Comparison of ENCODE assay signal across 23 cellular contexts in the genomic region with DNA sequence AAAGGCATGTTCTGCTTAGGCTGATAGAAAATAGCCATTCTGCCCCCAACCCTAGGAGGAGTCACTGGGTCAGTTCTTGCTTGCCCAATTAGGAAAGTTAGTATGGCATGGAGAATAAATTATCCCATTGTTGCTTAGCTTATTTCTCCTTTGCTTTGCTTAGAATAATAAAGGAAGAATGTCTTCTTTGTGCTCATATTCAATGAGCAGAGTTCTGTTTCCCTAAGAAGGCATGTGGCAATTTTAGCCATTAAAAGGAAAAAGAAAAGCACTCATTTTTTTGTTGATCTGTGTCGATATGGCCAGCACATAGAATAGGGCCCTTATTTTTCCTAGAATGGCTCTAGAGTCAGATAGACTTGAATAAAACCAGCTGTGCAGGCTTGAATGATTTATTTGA.
"Had no signal": no experiment of that assay in that cellular context is flagged by ENCODE, and none has a peak within 500 bp of the region (broad histone marks: within the 10 kb centered on the region; RNA-seq: fewer than 3 reads in every experiment).

No MANE protein-coding gene starts in this region.

- H3K4me1 ChIP-seq: heart right ventricle, tibial nerve, upper lobe of right lung, vagina had no signal

- H3K36me3 Mint-ChIP-seq: naive B cell; stimulated activated effector memory CD8-positive, alpha-beta T cell treated with anti-CD3 and anti-CD28 coated beads, Interleukin-12 subunit alpha, Interleukin-12 subunit beta, amount 100 ng/mL, for 72 hours had no signal

- DNase-seq: effector memory CD8-positive, alpha-beta T cell; erythroblast; foreskin keratinocyte; heart right ventricle; left colon; left ventricle myocardium superior; mesendoderm; naive B cell; occipital lobe; posterior cingulate gyrus; right cardiac atrium; stimulated activated CD4-positive, alpha-beta T cell treated with anti-CD3 and anti-CD28 coated beads, Interleukin-4, amount 100 ng/mL, for 1 hour; stimulated activated CD8-positive, alpha-beta memory T cell treated with anti-CD3 and anti-CD28 coated beads, Interleukin-4, amount 100 ng/mL, for 48 hours; stimulated activated naive CD8-positive, alpha-beta T cell treated with anti-CD3 and anti-CD28 coated beads, Interleukin-15, Interleukin-2, amounts not matched to agents 100 U/mL and 50 U/mL, for 24 hours; upper lobe of right lung had no signal

- H3K9me3 ChIP-seq: heart right ventricle, tibial nerve, upper lobe of right lung, vagina had no signal

- H3K27me3 ChIP-seq: foreskin keratinocyte, heart right ventricle, upper lobe of right lung, vagina had no signal

- H3K4me3 Mint-ChIP-seq: dendritic cell treated with granulocyte-macrophage colony-stimulating factor and Interleukin-4, amounts not matched to agents 40 ng/mL and 50 ng/mL, for 4 days; effector memory CD8-positive, alpha-beta T cell; naive B cell; nephron; stimulated activated effector memory CD8-positive, alpha-beta T cell treated with anti-CD3 and anti-CD28 coated beads, Interleukin-12 subunit alpha, Interleukin-12 subunit beta, amount 100 ng/mL, for 72 hours had no signal

- H3K27ac Mint-ChIP-seq: dendritic cell treated with granulocyte-macrophage colony-stimulating factor and Interleukin-4, amounts not matched to agents 40 ng/mL and 50 ng/mL, for 4 days; effector memory CD8-positive, alpha-beta T cell; naive B cell; stimulated activated effector memory CD8-positive, alpha-beta T cell treated with anti-CD3 and anti-CD28 coated beads, Interleukin-12 subunit alpha, Interleukin-12 subunit beta, amount 100 ng/mL, for 72 hours had no signal

- H3K4me1 Mint-ChIP-seq: naive B cell; stimulated activated effector memory CD8-positive, alpha-beta T cell treated with anti-CD3 and anti-CD28 coated beads, Interleukin-12 subunit alpha, Interleukin-12 subunit beta, amount 100 ng/mL, for 72 hours had no signal

- FAIRE-seq: colon, keratinocyte had no signal

- H3K9me3 Mint-ChIP-seq: dendritic cell treated with granulocyte-macrophage colony-stimulating factor and Interleukin-4, amounts not matched to agents 40 ng/mL and 50 ng/mL, for 4 days; nephron had no signal

- H3K27ac ChIP-seq: foreskin keratinocyte, heart right ventricle, tibial nerve, upper lobe of right lung, vagina had no signal

- H3K36me3 ChIP-seq: heart right ventricle, tibial nerve, upper lobe of right lung, vagina had no signal

- H3K4me3 ChIP-seq: heart right ventricle, lung, tibial nerve, upper lobe of right lung, vagina had no signal

- ATAC-seq: effector memory CD8-positive, alpha-beta T cell; foreskin keratinocyte; heart right ventricle; left colon; left ventricle myocardium superior; right cardiac atrium; stimulated activated effector memory CD8-positive, alpha-beta T cell treated with anti-CD3 and anti-CD28 coated beads, Interleukin-12 subunit alpha, Interleukin-12 subunit beta, amount 100 ng/mL, for 72 hours; stimulated activated naive CD8-positive, alpha-beta T cell treated with anti-CD3 and anti-CD28 coated beads, Interleukin-15, Interleukin-2, amounts not matched to agents 100 U/mL and 50 U/mL, for 24 hours; upper lobe of right lung had no signal

- H3K27me3 Mint-ChIP-seq: dendritic cell treated with granulocyte-macrophage colony-stimulating factor and Interleukin-4, amounts not matched to agents 40 ng/mL and 50 ng/mL, for 4 days; effector memory CD8-positive, alpha-beta T cell; naive B cell had no signal
